ENCODE assay signal across 10 cellular contexts in the genomic region with DNA sequence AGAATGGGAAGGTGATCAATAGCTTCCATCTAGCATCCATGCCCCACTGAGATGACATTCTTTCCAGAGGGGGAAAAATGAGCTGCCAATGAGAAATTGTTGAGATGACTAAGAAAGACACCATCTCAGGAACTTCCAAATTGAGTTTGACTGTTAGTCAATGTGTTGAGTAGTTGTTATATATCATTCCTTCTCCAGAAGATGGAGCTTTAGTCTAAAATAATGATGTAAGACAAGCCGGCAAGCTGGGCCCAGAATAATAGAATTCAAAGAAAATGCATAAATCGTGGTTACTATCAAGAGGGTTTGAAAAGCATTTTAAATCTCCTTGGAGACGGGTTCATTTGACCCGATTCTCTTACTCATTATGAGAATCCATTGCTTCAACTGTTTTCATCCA.
DNase-seq lines count a peak whose midpoint lies in the region; ATAC-seq, FAIRE-seq and TF ChIP-seq lines count a peak whose summit lies in the region.
"Had no signal": no experiment of that assay in that cellular context is flagged by ENCODE, and none has a peak within 500 bp of the region (broad histone marks: within the 10 kb centered on the region; RNA-seq: fewer than 3 reads in every experiment).

No MANE protein-coding gene starts in this region.

- H3K4me3 Mint-ChIP-seq in CD4-positive, alpha-beta T cell: no peak overlapping the region

- H3K4me1 ChIP-seq in kidney (ENCODE audit: control insufficient read depth in 1 of 2, insufficient read depth in 1 of 2, low read depth in 1 of 2, low read length in 2 of 2): peaks cover 0 to 6% of the 10 kb centered on the region in 2 donors
- no peaks in the 10 kb centered on the region for H3K4me1 ChIP-seq in ovary (ENCODE audit: insufficient read depth)

- no peak for DNase-seq in CD4-positive, alpha-beta T cell
- DNase-seq in GM20000 (ENCODE audit: low spot score) (peak; percentile 32), kidney (no peak), NCI-H748 treated with DMSO at 0.1 percent for 48 hours (lab: John Stamatoyannopoulos, UW) (no peak), ovary (no peak), AG08395 (ENCODE audit: low spot score) (no peak)
- DNase-seq: islet precursor cell, RPMI8226 had no signal

- WGBS in ovary, 3 donors: 9% methylated on average over 4 of the region's 4 CpGs

- no peak for TF ChIP-seq POLR2A in ovary (IDR thresholded peaks at IDR 0.05)

- H3K4me3 ChIP-seq in kidney (ENCODE audit: low read length in 2 of 2) (no peak overlapping the region), ovary (no peak overlapping the region)

- peak; percentile 59 for FAIRE-seq in kidney (lab: Jason Lieb, UNC)

- H3K27me3 ChIP-seq in CD4-positive, alpha-beta T cell (ENCODE audit: control insufficient read depth, insufficient read depth, low read length): no peaks in the 10 kb centered on the region
- H3K27me3 ChIP-seq in ovary: no peaks in the 10 kb centered on the region

- peaks cover 26% of the 10 kb centered on the region for H3K4me1 Mint-ChIP-seq in CD4-positive, alpha-beta T cell (ENCODE audit: low read depth)

- ATAC-seq in CD4-positive, alpha-beta T cell (ENCODE audit: poor library complexity): peak; percentile 77
- ATAC-seq in HG03469 (IDR thresholded peaks at IDR 0.05; ENCODE audit: unreplicated experiment): no peak

- no peak overlapping the region for H3K27ac ChIP-seq in CD4-positive, alpha-beta T cell (ENCODE audit: low read depth, low read length)
- no peak overlapping the region for H3K27ac ChIP-seq in VCaP
- H3K27ac ChIP-seq in kidney (ENCODE audit: low read depth in 2 of 2, low read length in 2 of 2): no peak overlapping the region
- H3K27ac ChIP-seq in ovary: no peak overlapping the region

- intact Hi-C loops in CD4-positive, alpha-beta T cell (cut with DNase I, micrococcal nuclease): loop anchor here (1.0 to 10.0 kb wide), 4 partner anchors 52 to 422 kb away; a partner anchor contains a TSS
- intact Hi-C loops in kidney (cut with DNase I): no loop called here
- intact Hi-C loops in ovary (cut with DNase I): loop anchor here in 3 of 4 donors (10.0 kb wide), 1 partner anchor 190 kb away; no protein-coding TSS in a partner anchor

- no peak for TF ChIP-seq EP300 in ovary (IDR thresholded peaks at IDR 0.05)

- H3K9ac ChIP-seq in kidney (ENCODE audit: low read length in 2 of 2): no peak overlapping the region

- H3K36me3 Mint-ChIP-seq in CD4-positive, alpha-beta T cell (ENCODE audit: low read depth): no peaks in the 10 kb centered on the region

- H3K36me3 ChIP-seq in kidney (ENCODE audit: control insufficient read depth in 1 of 2, insufficient read depth in 2 of 2, low read length in 2 of 2) (no peaks in the 10 kb centered on the region), ovary (no peaks in the 10 kb centered on the region)

- CTCF ChIA-PET in CD4-positive, alpha-beta T cell (lab: Charles Lee): interaction anchor here (0.6 to 3.8 kb wide), 6 partner anchors 190 to 422 kb away, joined by 3 to 30 read pairs (median 4); no protein-coding TSS in a partner anchor

- no peaks in the 10 kb centered on the region for H3K27me3 Mint-ChIP-seq in CD4-positive, alpha-beta T cell

- no peaks in the 10 kb centered on the region for H3K9me3 Mint-ChIP-seq in CD4-positive, alpha-beta T cell

- no peak overlapping the region for H3K27ac Mint-ChIP-seq in CD4-positive, alpha-beta T cell

- TF ChIP-seq CTCF in CD4-positive, alpha-beta T cell (IDR thresholded peaks at IDR 0.05): peak; percentile 61
- no peak for TF ChIP-seq CTCF in GM20000 (IDR thresholded peaks at IDR 0.05; ENCODE audit: extremely low read depth, missing control alignments)
- TF ChIP-seq CTCF in VCaP (conservative IDR thresholded peaks at IDR 0.05): 0 out of 2 replicates have a peak, but pooled peaks have one; percentile 8
- peak; percentile 7 for TF ChIP-seq CTCF in kidney (IDR thresholded peaks at IDR 0.05; ENCODE audit: borderline replicate concordance, extremely low read depth, insufficient read depth)
- no peak for TF ChIP-seq CTCF in ovary (IDR thresholded peaks at IDR 0.05)

- POLR2A ChIA-PET in CD4-positive, alpha-beta T cell (lab: Charles Lee): interaction anchor here (0.8 to 1.2 kb wide), 4 partner anchors 14 to 199 kb away, joined by 3 to 8 read pairs (median 4); no protein-coding TSS in a partner anchor

- H3K9me3 ChIP-seq in CD4-positive, alpha-beta T cell (ENCODE audit: control insufficient read depth, low read length): no peaks in the 10 kb centered on the region
- H3K9me3 ChIP-seq in kidney (ENCODE audit: control insufficient read depth in 1 of 2, low read length in 2 of 2): no peaks in the 10 kb centered on the region
- H3K9me3 ChIP-seq in ovary: no peaks in the 10 kb centered on the region

Comparison
In these comparisons a context has a peak if more than half of its experiments do, and no peak if none do; other contexts are left out.
1. CTCF ChIP-seq: peak in CD4-positive, alpha-beta T cell (single experiment), VCaP (single experiment) and kidney (single experiment); none in GM20000 (single experiment) and ovary (0 of 3).